ENCODE assay signal across 20 cellular contexts in genomic region chr14:104212206-104213095, GRCh38.
DNase-seq lines count a peak whose midpoint lies in the region; ATAC-seq and TF ChIP-seq lines count a peak whose summit lies in the region.
"Had no signal": no experiment of that assay in that cellular context is flagged by ENCODE, and none has a peak within 500 bp of the region (broad histone marks: within the 10 kb centered on the region; RNA-seq: fewer than 3 reads in every experiment).

No MANE protein-coding gene starts in this region.

- H3K4me3 Mint-ChIP-seq in brain (no peak overlapping the region), immature natural killer cell (no peak overlapping the region)
- H3K4me3 Mint-ChIP-seq in stimulated activated effector memory CD8-positive, alpha-beta T cell treated with anti-CD3 and anti-CD28 coated beads, Interleukin-12 subunit alpha, Interleukin-12 subunit beta, amount 100 ng/mL, for 72 hours = no peak overlapping the region
- H3K4me3 Mint-ChIP-seq: HFFc6 had no signal

- TF ChIP-seq CTCF in brain (conservative IDR thresholded peaks at IDR 0.05) (no peak), mucosa of descending colon (IDR thresholded peaks at IDR 0.05) (no peak), OCI-LY7 (conservative IDR thresholded peaks at IDR 0.05; ENCODE audit: low read length) (no peak)

- no peak overlapping the region for H2AFZ ChIP-seq in OCI-LY7 (ENCODE audit: low read length)

- H3K9me3 Mint-ChIP-seq in brain (peaks cover 0 to 4% (median 0%) of the 10 kb centered on the region in 5 experiments), immature natural killer cell (no peaks in the 10 kb centered on the region)
- no peaks in the 10 kb centered on the region for H3K9me3 Mint-ChIP-seq in stimulated activated effector memory CD8-positive, alpha-beta T cell treated with anti-CD3 and anti-CD28 coated beads, Interleukin-12 subunit alpha, Interleukin-12 subunit beta, amount 100 ng/mL, for 72 hours

- H3K27ac Mint-ChIP-seq in brain = peak overlapping the region in 3 of 5 experiments; percentile 35 to 98 (median 69)
- H3K27ac Mint-ChIP-seq in stimulated activated effector memory CD8-positive, alpha-beta T cell treated with anti-CD3 and anti-CD28 coated beads, Interleukin-12 subunit alpha, Interleukin-12 subunit beta, amount 100 ng/mL, for 72 hours = no peak overlapping the region
- no peak overlapping the region for H3K27ac Mint-ChIP-seq in immature natural killer cell
- H3K27ac Mint-ChIP-seq: HFFc6 had no signal

- no peaks in the 10 kb centered on the region for H3K9me2 ChIP-seq in OCI-LY7 (ENCODE audit: insufficient read depth, low read length)

- POLR2A ChIA-PET in OCI-LY7 (lab: Charles Lee) = no interaction called here

- DNase-seq in right cardiac atrium (peak in 2 of 3 donors; percentile 45 to 52), left cardiac atrium (no peak), mucosa of descending colon (peak in 2 of 3 donors; percentile 18 to 40), OCI-LY7 (ENCODE audit: low spot score) (no peak), D341Med (ENCODE audit: low spot score) (no peak), immature natural killer cell (no peak)
- no peak for DNase-seq in stimulated activated effector memory CD8-positive, alpha-beta T cell treated with anti-CD3 and anti-CD28 coated beads, Interleukin-12 subunit alpha, Interleukin-12 subunit beta, amount 100 ng/mL, for 72 hours (ENCODE audit: low spot score in 2 of 2)
- DNase-seq: BE2C, DMS79 treated with DMSO at 0.1 percent for 48 hours, H7, HFFc6, MG63, NCI-H1417, NCI-H1694 treated with DMSO at 0.1 percent for 48 hours, NCI-H446, NCI-H526, SIG-M5 had no signal

- intact Hi-C loops in right cardiac atrium (cut with DNase I) (no loop called here), left cardiac atrium (cut with DNase I) (no loop called here), mucosa of descending colon (cut with DNase I, micrococcal nuclease) (no loop called here), OCI-LY7 (cut with micrococcal nuclease; ENCODE audit: unreplicated experiment) (no loop called here)

- H3K4me1 Mint-ChIP-seq in brain (peaks cover 40% of the 10 kb centered on the region), immature natural killer cell (no peaks in the 10 kb centered on the region)
- H3K4me1 Mint-ChIP-seq in stimulated activated effector memory CD8-positive, alpha-beta T cell treated with anti-CD3 and anti-CD28 coated beads, Interleukin-12 subunit alpha, Interleukin-12 subunit beta, amount 100 ng/mL, for 72 hours = no peaks in the 10 kb centered on the region

- 92% methylated on average over 27 of the region's 27 CpGs for WGBS in right cardiac atrium

- H3K36me3 ChIP-seq in mucosa of descending colon (ENCODE audit: low read depth) (no peaks in the 10 kb centered on the region), OCI-LY7 (ENCODE audit: insufficient read depth, low read length) (no peaks in the 10 kb centered on the region)
- H3K36me3 ChIP-seq: BE2C, MG63 had no signal

- no peak overlapping the region for H3K4me2 ChIP-seq in OCI-LY7 (ENCODE audit: low read length)

- no peak overlapping the region for H3K27ac ChIP-seq in right cardiac atrium (ENCODE audit: low read length)
- H3K27ac ChIP-seq in OCI-LY7 (ENCODE audit: low read depth, low read length, poor library complexity, severe bottlenecking) = no peak overlapping the region

- no peaks in the 10 kb centered on the region for H3K79me2 ChIP-seq in OCI-LY7 (ENCODE audit: insufficient read depth, low read depth, low read length)

- no peaks in the 10 kb centered on the region for H3K9me3 ChIP-seq in right cardiac atrium (ENCODE audit: control insufficient read depth, low read length)
- H3K9me3 ChIP-seq in mucosa of descending colon = no peaks in the 10 kb centered on the region
- no peaks in the 10 kb centered on the region for H3K9me3 ChIP-seq in OCI-LY7 (ENCODE audit: low read length)
- H3K9me3 ChIP-seq: BE2C, MG63 had no signal

- peaks cover 4% of the 10 kb centered on the region for H3K27me3 Mint-ChIP-seq in brain
- H3K27me3 Mint-ChIP-seq in immature natural killer cell (ENCODE audit: low read depth in 3 of 3) = peaks cover 0 to 3% (median 0%) of the 10 kb centered on the region in 3 donors

- no peak overlapping the region for H3K4me3 ChIP-seq in right cardiac atrium (ENCODE audit: low read length)
- H3K4me3 ChIP-seq in mucosa of descending colon = no peak overlapping the region
- H3K4me3 ChIP-seq in OCI-LY7 (ENCODE audit: low read depth, low read length, poor library complexity, severe bottlenecking) = no peak overlapping the region
- H3K4me3 ChIP-seq: GM12878, K562, MG63 had no signal

- H3K36me3 Mint-ChIP-seq in brain (no peaks in the 10 kb centered on the region), immature natural killer cell (no peaks in the 10 kb centered on the region)
- no peaks in the 10 kb centered on the region for H3K36me3 Mint-ChIP-seq in stimulated activated effector memory CD8-positive, alpha-beta T cell treated with anti-CD3 and anti-CD28 coated beads, Interleukin-12 subunit alpha, Interleukin-12 subunit beta, amount 100 ng/mL, for 72 hours

- CTCF ChIA-PET in OCI-LY7 (lab: Charles Lee; ENCODE audit: unreplicated experiment) = no interaction called here

- H3K4me1 ChIP-seq in right cardiac atrium (ENCODE audit: control insufficient read depth, insufficient read depth, low read length) (no peaks in the 10 kb centered on the region), mucosa of descending colon (ENCODE audit: low read depth) (no peaks in the 10 kb centered on the region), OCI-LY7 (ENCODE audit: insufficient read depth, low read length, poor library complexity, severe bottlenecking) (no peaks in the 10 kb centered on the region)
- H3K4me1 ChIP-seq: BE2C had no signal

- no TSS peak for BruUV-seq in OCI-LY7 (replicated peaks; lab: Mats Ljungman, UMichigan)

- peak; percentile 13 to 22 for ATAC-seq in right cardiac atrium
- ATAC-seq in left cardiac atrium = no peak
- ATAC-seq in mucosa of descending colon = no peak
- ATAC-seq in stimulated activated effector memory CD8-positive, alpha-beta T cell treated with anti-CD3 and anti-CD28 coated beads, Interleukin-12 subunit alpha, Interleukin-12 subunit beta, amount 100 ng/mL, for 72 hours = peak; percentile 32
- ATAC-seq: GM12878, K562 had no signal

- H3K27me3 ChIP-seq in right cardiac atrium (ENCODE audit: control insufficient read depth, insufficient read depth) = no peaks in the 10 kb centered on the region
- H3K27me3 ChIP-seq: BE2C, MG63 had no signal

- H4K20me1 ChIP-seq in OCI-LY7 (ENCODE audit: insufficient read depth, low read length) = no peaks in the 10 kb centered on the region

Comparison
In these comparisons a context has a peak if more than half of its experiments do, and no peak if none do; other contexts are left out.
1. ATAC-seq: peak in right cardiac atrium (2 of 2) and stimulated activated effector memory CD8-positive, alpha-beta T cell treated with anti-CD3 and anti-CD28 coated beads, Interleukin-12 subunit alpha, Interleukin-12 subunit beta, amount 100 ng/mL, for 72 hours (single experiment); none in left cardiac atrium (0 of 2) and mucosa of descending colon (single experiment).
2. DNase-seq: peak in right cardiac atrium (2 of 3) and mucosa of descending colon (2 of 3); none in left cardiac atrium (single experiment), stimulated activated effector memory CD8-positive, alpha-beta T cell treated with anti-CD3 and anti-CD28 coated beads, Interleukin-12 subunit alpha, Interleukin-12 subunit beta, amount 100 ng/mL, for 72 hours (0 of 2), OCI-LY7 (single experiment), D341Med (single experiment) and immature natural killer cell (0 of 3).
3. H3K27ac Mint-ChIP-seq: peak in brain (3 of 5); none in stimulated activated effector memory CD8-positive, alpha-beta T cell treated with anti-CD3 and anti-CD28 coated beads, Interleukin-12 subunit alpha, Interleukin-12 subunit beta, amount 100 ng/mL, for 72 hours (single experiment) and immature natural killer cell (0 of 6).